In genomic region chr2:131217238-131217986, GRCh38 we compare ENCODE assay signal across 1 cellular context. TPM values are rescaled to one million over a fixed set of nuclear protein-coding genes. Genes with fewer than 3 reads are reported as not detected.
"Had no signal": no experiment of that assay in that cellular context is flagged by ENCODE, and none has a peak within 500 bp of the region (broad histone marks: within the 10 kb centered on the region; RNA-seq: fewer than 3 reads in every experiment).

No MANE protein-coding gene starts in this region.

RNA-seq across cellular contexts. Expression of gene POTEE, which starts 8.1 kb away (rescaled TPM):
- total RNA-seq: IMR-90 had no signal
